18 cellular contexts compared by ENCODE assay signal in genomic region chr2:160085662-160086061, GRCh38. TPM values are rescaled to one million over a fixed set of nuclear protein-coding genes. Genes with fewer than 3 reads are reported as not detected.
DNase-seq lines count a peak whose midpoint lies in the region; TF ChIP-seq lines count a peak whose summit lies in the region.
"Had no signal": no experiment of that assay in that cellular context is flagged by ENCODE, and none has a peak within 500 bp of the region (broad histone marks: within the 10 kb centered on the region; RNA-seq: fewer than 3 reads in every experiment).

No MANE protein-coding gene starts in this region.

- POLR2A ChIA-PET in OCI-LY7 (lab: Charles Lee): no interaction called here

- DNase-seq in BE2C (no peak), GM13977 (ENCODE audit: low spot score) (no peak), OCI-LY7 (ENCODE audit: low spot score) (peak; percentile 20), fibroblast of pulmonary artery (ENCODE audit: low read depth) (no peak), Ammon's horn (ENCODE audit: low spot score) (no peak), T1000 (lab: John Stamatoyannopoulos, UW) (no peak), DMS114 treated with DMSO at 0.1 percent for 48 hours (lab: John Stamatoyannopoulos, UW; ENCODE audit: unreplicated experiment) (no peak), NOMO-1 treated with DMSO at 0.1 percent for 48 hours (lab: John Stamatoyannopoulos, UW; ENCODE audit: unreplicated experiment) (no peak)
- DNase-seq: left ventricle myocardium inferior; naive B cell; Peyer's patch; right cardiac atrium; stimulated activated naive B cell treated with anti-CD40 and anti-IgM and Interleukin-4, amounts not matched to agents 10 μg/mL and 1 μg/mL and 100 μg/mL, for 72 hours; T-helper 17 cell; uterus had no signal

- in situ Hi-C loops in GM13977 (cut with MboI; ENCODE audit: low pct_unique_long_range_greater_than_20kb, low sequenced_read_pairs, unreplicated experiment): no loop called here

- CTCF ChIA-PET in OCI-LY7 (lab: Charles Lee; ENCODE audit: unreplicated experiment): no interaction called here

- no peaks in the 10 kb centered on the region for H4K20me1 ChIP-seq in OCI-LY7 (ENCODE audit: insufficient read depth, low read length)

- H2AFZ ChIP-seq in OCI-LY7 (ENCODE audit: low read length): no peak overlapping the region

- TF ChIP-seq CTCF in BE2C (IDR thresholded peaks at IDR 0.05; ENCODE audit: low read depth, low read length) (peak; percentile 39), GM13977 (IDR thresholded peaks at IDR 0.05; ENCODE audit: extremely low read depth, insufficient read depth, missing control alignments) (peak; percentile 11), OCI-LY7 (conservative IDR thresholded peaks at IDR 0.05; ENCODE audit: low read length) (peak; percentile 68), fibroblast of pulmonary artery (IDR thresholded peaks at IDR 0.05; ENCODE audit: low read length, missing control alignments) (peak; percentile 4)

- H3K9me2 ChIP-seq in OCI-LY7 (ENCODE audit: insufficient read depth, low read length): no peaks in the 10 kb centered on the region

- no peaks in the 10 kb centered on the region for H3K27me3 ChIP-seq in BE2C
- H3K27me3 ChIP-seq: esophagus muscularis mucosa, Peyer's patch, uterus had no signal

- H3K79me2 ChIP-seq in OCI-LY7 (ENCODE audit: insufficient read depth, low read depth, low read length): no peaks in the 10 kb centered on the region

- H3K4me3 ChIP-seq in BE2C (ENCODE audit: low read depth, low read length) (no peak overlapping the region), OCI-LY7 (ENCODE audit: low read depth, low read length, poor library complexity, severe bottlenecking) (no peak overlapping the region), fibroblast of pulmonary artery (replicated peaks; ENCODE audit: low read depth, low read length) (no peak overlapping the region)
- H3K4me3 ChIP-seq: esophagus muscularis mucosa, HAP-1, left ventricle myocardium inferior, Peyer's patch, uterus had no signal

- H3K27ac ChIP-seq in OCI-LY7 (ENCODE audit: low read depth, low read length, poor library complexity, severe bottlenecking): no peak overlapping the region
- H3K27ac ChIP-seq: esophagus muscularis mucosa, left ventricle myocardium inferior, Peyer's patch, uterus had no signal

- BruUV-seq in OCI-LY7 (replicated peaks; lab: Mats Ljungman, UMichigan): no TSS peak

- H3K4me1 ChIP-seq in BE2C (no peaks in the 10 kb centered on the region), OCI-LY7 (ENCODE audit: insufficient read depth, low read length, poor library complexity, severe bottlenecking) (no peaks in the 10 kb centered on the region)
- H3K4me1 ChIP-seq: esophagus muscularis mucosa, HAP-1, left ventricle myocardium inferior, Peyer's patch, uterus had no signal

- H3K9me3 ChIP-seq in BE2C: no peaks in the 10 kb centered on the region
- H3K9me3 ChIP-seq in OCI-LY7 (ENCODE audit: low read length): no peaks in the 10 kb centered on the region

- intact Hi-C loops in OCI-LY7 (cut with micrococcal nuclease; ENCODE audit: unreplicated experiment): loop anchor here (10.0 kb wide), 1 partner anchor 1189 kb away; no protein-coding TSS in a partner anchor

- no peak overlapping the region for H3K4me2 ChIP-seq in OCI-LY7 (ENCODE audit: low read length)

- no peaks in the 10 kb centered on the region for H3K36me3 ChIP-seq in BE2C
- H3K36me3 ChIP-seq in OCI-LY7 (ENCODE audit: insufficient read depth, low read length): no peaks in the 10 kb centered on the region
- H3K36me3 ChIP-seq: esophagus muscularis mucosa, HAP-1, left ventricle myocardium inferior, Peyer's patch, uterus had no signal

RNA-seq across cellular contexts. Expression of gene PLA2R1, which starts 23.2 kb away (rescaled TPM):
- polyA plus RNA-seq in BE2C (2012; ENCODE audit: insufficient read depth, insufficient read length, low read depth): not detected
- total RNA-seq in OCI-LY7 (2014; rRNA removed; shearing (Covaris generic)): not detected in 2 replicates
- total RNA-seq in OCI-LY7 (2022): not detected in 2 replicates
- total RNA-seq: activated T-helper 1 cell treated with anti-CD3 and anti-CD28 coated beads, Interleukin-12 subunit alpha, Interleukin-12 subunit beta, Interleukin-2, Interleukin-4 antibody, amounts not matched to agents 30 ng/mL and 10 ng/mL and 1 ng/mL, durations not matched to agents 14 hours and 24 hours and 36 hours; T-helper 17 cell had no signal

Comparison
In these comparisons a context has a peak if more than half of its experiments do, and no peak if none do; other contexts are left out.
1. CTCF ChIP-seq: peak in every context shown above with its lines; median percentile 68 in OCI-LY7; 39 in BE2C; 11 in GM13977; 4 in fibroblast of pulmonary artery.